9 cellular contexts compared by ENCODE assay signal in the genomic region with DNA sequence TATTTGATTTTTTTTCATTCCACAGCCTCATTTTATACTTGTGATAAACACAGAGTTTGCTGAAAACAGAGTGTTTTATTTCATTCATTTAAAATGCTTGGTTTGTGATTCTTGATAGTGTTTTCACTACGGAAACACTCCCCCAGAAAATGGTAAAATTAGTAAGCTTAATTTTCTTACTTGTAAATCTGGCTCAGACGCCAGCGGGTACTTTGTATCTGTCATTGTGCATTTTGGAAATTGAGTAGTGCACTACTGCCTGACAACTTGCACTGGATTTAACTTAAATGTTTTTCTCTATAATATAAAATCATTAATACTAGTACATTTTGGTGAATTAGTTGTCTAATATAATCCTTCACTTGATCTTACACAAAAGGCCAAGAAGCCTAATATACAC.
DNase-seq lines count a peak whose midpoint lies in the region; ATAC-seq and TF ChIP-seq lines count a peak whose summit lies in the region.
"Had no signal": no experiment of that assay in that cellular context is flagged by ENCODE, and none has a peak within 500 bp of the region (broad histone marks: within the 10 kb centered on the region; RNA-seq: fewer than 3 reads in every experiment).

No MANE protein-coding gene starts in this region.

- no peak for TF ChIP-seq CTCF in MM.1S (IDR thresholded peaks at IDR 0.05; ENCODE audit: low read length)

- H3K4me1 ChIP-seq in MM.1S (ENCODE audit: low read length), result peaks cover 10% of the 10 kb centered on the region
- no peaks in the 10 kb centered on the region for H3K4me1 ChIP-seq in endocrine pancreas (ENCODE audit: control insufficient read depth, insufficient read depth, low read length)

- no peaks in the 10 kb centered on the region for H3K36me3 ChIP-seq in MM.1S (replicated peaks; ENCODE audit: insufficient read depth, low read length)
- H3K36me3 ChIP-seq in endocrine pancreas (ENCODE audit: control insufficient read depth, insufficient read depth, low read length), result no peaks in the 10 kb centered on the region

- H3K27me3 ChIP-seq in MM.1S (replicated peaks; ENCODE audit: insufficient read depth, low read length) (no peaks in the 10 kb centered on the region), endocrine pancreas (ENCODE audit: control insufficient read depth, insufficient read depth, low read length) (no peaks in the 10 kb centered on the region)

- no peaks in the 10 kb centered on the region for H3K79me2 ChIP-seq in MM.1S (ENCODE audit: low read length)

- peaks cover 16% of the 10 kb centered on the region; the same call in 1 of the 2 replicates for H3F3A ChIP-seq in MM.1S (ENCODE audit: insufficient read depth, low read length)

- H3K9me2 ChIP-seq in MM.1S (replicated peaks; ENCODE audit: insufficient read depth, low read length), result no peaks in the 10 kb centered on the region

- H3K4me2 ChIP-seq in MM.1S (ENCODE audit: low read depth, low read length), result peak overlapping the region; percentile 67

- H3K4me3 ChIP-seq in MM.1S (ENCODE audit: low read length) (peak overlapping the region; percentile 26), endocrine pancreas (ENCODE audit: control insufficient read depth, insufficient read depth, low read length) (peak overlapping the region; percentile 73), skin epidermis (peak overlapping the region; percentile 3 to 40 (median 15))

- H2AFZ ChIP-seq in MM.1S (ENCODE audit: low read length), result no peak overlapping the region

- no peaks in the 10 kb centered on the region for H4K20me1 ChIP-seq in MM.1S (ENCODE audit: insufficient read depth, low read length)

- no peaks in the 10 kb centered on the region for H3K9me3 ChIP-seq in MM.1S (replicated peaks; ENCODE audit: insufficient read depth, low read length)
- no peaks in the 10 kb centered on the region for H3K9me3 ChIP-seq in endocrine pancreas (ENCODE audit: control insufficient read depth, low read length)

- ATAC-seq in GM21390 (IDR thresholded peaks at IDR 0.05; ENCODE audit: unreplicated experiment) (peak; percentile 18), HG03097 (IDR thresholded peaks at IDR 0.05; ENCODE audit: low FRiP score, unreplicated experiment) (no peak), HG02759 (IDR thresholded peaks at IDR 0.05; ENCODE audit: unreplicated experiment) (no peak)

- H3K9ac ChIP-seq in MM.1S (ENCODE audit: low read length), result no peak overlapping the region
- H3K9ac ChIP-seq in endocrine pancreas (ENCODE audit: control insufficient read depth, insufficient read depth, low read length), result no peak overlapping the region

- H3K27ac ChIP-seq in MM.1S (ENCODE audit: low read length) (peak overlapping the region; percentile 57; the same call in 1 of the 2 replicates), skin epidermis (peak overlapping the region in 19 of 21 experiments; percentile 23 to 85 (median 70))

- DNase-seq in MM.1S, result no peak
- DNase-seq in NCI-H128 (lab: John Stamatoyannopoulos, UW; ENCODE audit: unreplicated experiment), result no peak
- DNase-seq in NCI-H1417 (lab: John Stamatoyannopoulos, UW), result no peak
- DNase-seq: activated CD4-positive, CD25-positive, alpha-beta regulatory T cell treated with anti-CD3 and anti-CD28 coated beads, Interleukin-2, amount 50 U/mL, for 72 hours had no signal

Comparison
In these comparisons a context has a peak if more than half of its experiments do, and no peak if none do; other contexts are left out.
1. H3K4me3 ChIP-seq: peak in every context shown above with its lines; median percentile 73 in endocrine pancreas; 26 in MM.1S; 15 in skin epidermis.